21 cellular contexts compared by ENCODE assay signal in genomic region chr2:130913891-130914290, GRCh38.
"Had no signal": no experiment of that assay in that cellular context is flagged by ENCODE, and none has a peak within 500 bp of the region (broad histone marks: within the 10 kb centered on the region; RNA-seq: fewer than 3 reads in every experiment).

No MANE protein-coding gene starts in this region.

- H3K4me1 Mint-ChIP-seq: central memory CD8-positive, alpha-beta T cell; stimulated activated effector memory CD8-positive, alpha-beta T cell treated with anti-CD3 and anti-CD28 coated beads, Interleukin-12 subunit alpha, Interleukin-12 subunit beta, amount 100 ng/mL, for 72 hours had no signal

- H3K27me3 ChIP-seq: ovary had no signal

- H3K36me3 ChIP-seq: left ventricle myocardium inferior, ovary, prostate gland had no signal

- ATAC-seq: activated CD4-positive, CD25-positive, alpha-beta regulatory T cell treated with anti-CD3 and anti-CD28 coated beads, Interleukin-2, amount 50 U/mL, for 24 hours; activated naive CD4-positive, alpha-beta T cell treated with anti-CD3 and anti-CD28 coated beads, Interleukin-2, amount 50 U/mL, for 72 hours; activated T-cell treated with anti-CD3 and anti-CD28 coated beads, Interleukin-2, amount 50 U/mL, for 4 hours; sciatic nerve; stimulated activated effector memory CD8-positive, alpha-beta T cell treated with anti-CD3 and anti-CD28 coated beads, Interleukin-12 subunit alpha, Interleukin-12 subunit beta, amount 100 ng/mL, for 72 hours had no signal

- H3K36me3 Mint-ChIP-seq: activated naive CD4-positive, alpha-beta T cell treated with anti-CD3 and anti-CD28 coated beads, Interleukin-2, amount 50 U/mL, for 72 hours; stimulated activated effector memory CD8-positive, alpha-beta T cell treated with anti-CD3 and anti-CD28 coated beads, Interleukin-12 subunit alpha, Interleukin-12 subunit beta, amount 100 ng/mL, for 72 hours had no signal

- H3K4me3 Mint-ChIP-seq: activated T-cell treated with anti-CD3 and anti-CD28 coated beads, Interleukin-2, amount 50 U/mL, for 4 hours; central memory CD8-positive, alpha-beta T cell; stimulated activated effector memory CD8-positive, alpha-beta T cell treated with anti-CD3 and anti-CD28 coated beads, Interleukin-12 subunit alpha, Interleukin-12 subunit beta, amount 100 ng/mL, for 72 hours; stimulated activated naive CD8-positive, alpha-beta T cell treated with anti-CD3 and anti-CD28 coated beads, Interleukin-15, Interleukin-2, amounts not matched to agents 100 ng/mL and 50 ng/mL, for 24 hours had no signal

- H3K9me3 Mint-ChIP-seq: activated naive CD4-positive, alpha-beta T cell treated with anti-CD3 and anti-CD28 coated beads, Interleukin-2, amount 50 U/mL, for 72 hours; activated T-cell treated with anti-CD3 and anti-CD28 coated beads, Interleukin-2, amount 50 U/mL, for 4 hours; activated T-helper 2 cell treated with anti-CD3 and anti-CD28 coated beads, Interferon-gamma antibody, Interleukin-2, Interleukin-4, amounts not matched to agents 10 μg/mL and 5 μg/mL and 100 μg/mL, durations not matched to agents 14 hours and 24 hours and 36 hours; central memory CD8-positive, alpha-beta T cell; stimulated activated effector memory CD8-positive, alpha-beta T cell treated with anti-CD3 and anti-CD28 coated beads, Interleukin-12 subunit alpha, Interleukin-12 subunit beta, amount 100 ng/mL, for 72 hours; stimulated activated naive CD8-positive, alpha-beta T cell treated with anti-CD3 and anti-CD28 coated beads, Interleukin-15, Interleukin-2, amounts not matched to agents 100 ng/mL and 50 ng/mL, for 24 hours had no signal

- H3K27ac Mint-ChIP-seq: activated naive CD4-positive, alpha-beta T cell treated with anti-CD3 and anti-CD28 coated beads, Interleukin-2, amount 50 U/mL, for 72 hours; activated T-helper 2 cell treated with anti-CD3 and anti-CD28 coated beads, Interferon-gamma antibody, Interleukin-2, Interleukin-4, amounts not matched to agents 10 μg/mL and 5 μg/mL and 100 μg/mL, durations not matched to agents 14 hours and 24 hours and 36 hours; stimulated activated effector memory CD8-positive, alpha-beta T cell treated with anti-CD3 and anti-CD28 coated beads, Interleukin-12 subunit alpha, Interleukin-12 subunit beta, amount 100 ng/mL, for 72 hours; stimulated activated naive CD8-positive, alpha-beta T cell treated with anti-CD3 and anti-CD28 coated beads, Interleukin-15, Interleukin-2, amounts not matched to agents 100 ng/mL and 50 ng/mL, for 24 hours had no signal

- H3K9me3 ChIP-seq: left ventricle myocardium inferior, ovary, prostate gland had no signal

- DNase-seq: activated CD4-positive, alpha-beta T cell treated with anti-CD3 and anti-CD28 coated beads for 48 hours; activated CD4-positive, alpha-beta T cell treated with anti-CD3 and anti-CD28 coated beads, Interleukin-2, amount 50 U/mL, for 48 hours; activated naive CD4-positive, alpha-beta T cell; activated T-cell treated with anti-CD3 and anti-CD28 coated beads, Interleukin-2, amount 50 U/mL, for 4 hours; anterior cingulate cortex; effector CD8-positive, alpha-beta T cell; erythroblast; foreskin melanocyte; left ventricle myocardium inferior; ovary; retina; small intestine; stimulated activated CD4-positive, alpha-beta T cell treated with anti-CD3 and anti-CD28 coated beads, Interleukin-4, amount 100 ng/mL, for 24 hours had no signal

- H3K4me3 ChIP-seq: left ventricle myocardium inferior, ovary, prostate gland had no signal

- H3K4me1 ChIP-seq: left ventricle myocardium inferior, prostate gland had no signal

- H3K27ac ChIP-seq: left ventricle myocardium inferior, ovary, prostate gland had no signal
